Comparison of ENCODE assay signal across 22 cellular contexts in genomic region chr12:83323866-83324265, GRCh38.
A peak's percentile ranks its signal among the peaks of the same experiment; 100 is the strongest.
DNase-seq lines count a peak whose midpoint lies in the region; ATAC-seq and TF ChIP-seq lines count a peak whose summit lies in the region.
"Had no signal": no experiment of that assay in that cellular context is flagged by ENCODE, and none has a peak within 500 bp of the region (broad histone marks: within the 10 kb centered on the region; RNA-seq: fewer than 3 reads in every experiment).

No MANE protein-coding gene starts in this region.

- no peak overlapping the region for H3K9ac ChIP-seq in smooth muscle cell (ENCODE audit: low read depth)
- H3K9ac ChIP-seq: BLaER1 treated with 17β-estradiol and CSF1 and Interleukin-3, amounts not matched to agents 10 nM and 100 nM; GM23248 had no signal

- no peaks in the 10 kb centered on the region for H3F3A ChIP-seq in smooth muscle cell (ENCODE audit: low read depth)

- no peaks in the 10 kb centered on the region for H3K4me1 ChIP-seq in smooth muscle cell (ENCODE audit: low read depth)

- H3K36me3 ChIP-seq in smooth muscle cell (ENCODE audit: low read depth): no peaks in the 10 kb centered on the region
- H3K36me3 ChIP-seq: BLaER1 treated with 17β-estradiol and CSF1 and Interleukin-3, amounts not matched to agents 10 nM and 100 nM had no signal

- H3K4me3 Mint-ChIP-seq in stimulated activated effector memory CD8-positive, alpha-beta T cell treated with anti-CD3 and anti-CD28 coated beads, Interleukin-12 subunit alpha, Interleukin-12 subunit beta, amount 100 ng/mL, for 72 hours: no peak overlapping the region
- H3K4me3 Mint-ChIP-seq: B cell; CD14-positive monocyte; CD4-positive, alpha-beta T cell; CD8-positive, alpha-beta memory T cell had no signal

- DNase-seq in NCI-H82 (lab: John Stamatoyannopoulos, UW): peak; percentile 28
- no peak for DNase-seq in NCI-H82 treated with DMSO at 0.1 percent for 48 hours (lab: John Stamatoyannopoulos, UW; ENCODE audit: unreplicated experiment)
- DNase-seq in SK-N-DZ (ENCODE audit: low spot score): peak; percentile 86
- peak; percentile 2 for DNase-seq in left kidney (ENCODE audit: low read depth, low spot score)
- no peak for DNase-seq in smooth muscle cell (lab: John Stamatoyannopoulos, UW; ENCODE audit: unreplicated experiment)
- DNase-seq in LoVo (ENCODE audit: low spot score): no peak
- DNase-seq in activated gamma-delta T cell (lab: John Stamatoyannopoulos, UW): no peak
- DNase-seq in stimulated activated effector memory CD8-positive, alpha-beta T cell treated with anti-CD3 and anti-CD28 coated beads, Interleukin-12 subunit alpha, Interleukin-12 subunit beta, amount 100 ng/mL, for 72 hours (ENCODE audit: low spot score in 2 of 2): no peak
- DNase-seq: CD4-positive, alpha-beta T cell; CD8-positive, alpha-beta memory T cell; DMS 273 treated with DMSO at 0.1 percent for 48 hours; DMS79; EL; GDM1; GM23248; H7; HCEC 1CT had no signal

- no peaks in the 10 kb centered on the region for H4K20me1 ChIP-seq in smooth muscle cell (ENCODE audit: low read depth)
- H4K20me1 ChIP-seq: BLaER1 treated with 17β-estradiol and CSF1 and Interleukin-3, amounts not matched to agents 10 nM and 100 nM had no signal

- ATAC-seq in stimulated activated effector memory CD8-positive, alpha-beta T cell treated with anti-CD3 and anti-CD28 coated beads, Interleukin-12 subunit alpha, Interleukin-12 subunit beta, amount 100 ng/mL, for 72 hours: no peak
- ATAC-seq: GM12878 had no signal

- no peaks in the 10 kb centered on the region for H3K27me3 ChIP-seq in smooth muscle cell (ENCODE audit: low read depth)
- H3K27me3 ChIP-seq: BLaER1 treated with 17β-estradiol and CSF1 and Interleukin-3, amounts not matched to agents 10 nM and 100 nM had no signal

- H3K4me1 Mint-ChIP-seq in stimulated activated effector memory CD8-positive, alpha-beta T cell treated with anti-CD3 and anti-CD28 coated beads, Interleukin-12 subunit alpha, Interleukin-12 subunit beta, amount 100 ng/mL, for 72 hours: no peaks in the 10 kb centered on the region
- H3K4me1 Mint-ChIP-seq: B cell; CD8-positive, alpha-beta memory T cell had no signal

- H3K4me3 ChIP-seq in smooth muscle cell: no peak overlapping the region
- H3K4me3 ChIP-seq: BLaER1 treated with 17β-estradiol and CSF1 and Interleukin-3, amounts not matched to agents 10 nM and 100 nM; GM12878; GM23248 had no signal

- no peaks in the 10 kb centered on the region for H3K79me2 ChIP-seq in smooth muscle cell (ENCODE audit: low read depth)

- H3K27ac Mint-ChIP-seq in stimulated activated effector memory CD8-positive, alpha-beta T cell treated with anti-CD3 and anti-CD28 coated beads, Interleukin-12 subunit alpha, Interleukin-12 subunit beta, amount 100 ng/mL, for 72 hours: no peak overlapping the region
- H3K27ac Mint-ChIP-seq: B cell; CD14-positive monocyte; CD4-positive, alpha-beta T cell; CD8-positive, alpha-beta memory T cell had no signal

- no peak overlapping the region for H3K27ac ChIP-seq in smooth muscle cell (ENCODE audit: low read depth)
- H3K27ac ChIP-seq: 22Rv1; BLaER1 treated with 17β-estradiol and CSF1 and Interleukin-3, amounts not matched to agents 10 nM and 100 nM; GM23248 had no signal

- H3K9me3 Mint-ChIP-seq in stimulated activated effector memory CD8-positive, alpha-beta T cell treated with anti-CD3 and anti-CD28 coated beads, Interleukin-12 subunit alpha, Interleukin-12 subunit beta, amount 100 ng/mL, for 72 hours: peaks cover 10% of the 10 kb centered on the region
- H3K9me3 Mint-ChIP-seq: CD4-positive, alpha-beta T cell had no signal

- TF ChIP-seq CTCF in smooth muscle cell (IDR thresholded peaks at IDR 0.05; ENCODE audit: borderline replicate concordance, insufficient read depth, poor library complexity, severe bottlenecking): no peak

- H3K9me3 ChIP-seq in smooth muscle cell (replicated peaks; ENCODE audit: low read depth): no peaks in the 10 kb centered on the region
- H3K9me3 ChIP-seq: BLaER1 treated with 17β-estradiol and CSF1 and Interleukin-3, amounts not matched to agents 10 nM and 100 nM had no signal

- H3K36me3 Mint-ChIP-seq in stimulated activated effector memory CD8-positive, alpha-beta T cell treated with anti-CD3 and anti-CD28 coated beads, Interleukin-12 subunit alpha, Interleukin-12 subunit beta, amount 100 ng/mL, for 72 hours: no peaks in the 10 kb centered on the region
- H3K36me3 Mint-ChIP-seq: CD14-positive monocyte; CD8-positive, alpha-beta memory T cell had no signal

- 26% methylated on average over 1 of the region's 1 CpG for WGBS in smooth muscle cell (ENCODE audit: low lambda C conversion rate)

- no peak overlapping the region for H3K4me2 ChIP-seq in smooth muscle cell
- H3K4me2 ChIP-seq: BLaER1 treated with 17β-estradiol and CSF1 and Interleukin-3, amounts not matched to agents 10 nM and 100 nM had no signal

- peak overlapping the region; percentile 28 for H2AFZ ChIP-seq in smooth muscle cell (ENCODE audit: low read depth)
- H2AFZ ChIP-seq: GM23248 had no signal

Comparison
In these comparisons a context has a peak if more than half of its experiments do, and no peak if none do; other contexts are left out.
1. DNase-seq: peak in NCI-H82 (single experiment), SK-N-DZ (single experiment) and left kidney (single experiment); none in NCI-H82 treated with DMSO at 0.1 percent for 48 hours (single experiment), smooth muscle cell (single experiment), LoVo (single experiment), activated gamma-delta T cell (single experiment) and stimulated activated effector memory CD8-positive, alpha-beta T cell treated with anti-CD3 and anti-CD28 coated beads, Interleukin-12 subunit alpha, Interleukin-12 subunit beta, amount 100 ng/mL, for 72 hours (0 of 2).